Comparison of ENCODE assay signal across 9 cellular contexts in the genomic region with DNA sequence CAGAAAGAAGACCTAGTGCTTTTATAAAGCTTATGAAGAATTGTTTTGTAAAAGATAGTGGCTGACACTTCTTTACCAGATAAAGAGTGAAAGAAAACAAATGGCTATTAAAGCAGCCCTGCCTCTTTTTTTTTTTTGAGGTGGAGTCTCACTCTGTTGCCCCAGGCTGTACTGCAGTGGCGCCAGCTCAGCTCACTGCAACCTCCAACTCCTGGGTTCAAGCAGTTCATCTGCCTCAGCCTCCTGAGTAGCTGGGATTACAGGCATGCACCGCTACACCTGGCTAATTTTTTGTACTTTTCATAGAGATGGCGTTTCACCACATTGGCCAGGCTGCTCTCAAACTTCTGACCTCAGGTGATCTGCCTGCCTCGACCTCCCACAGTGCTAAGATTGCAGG. TPM values are rescaled to one million over a fixed set of nuclear protein-coding genes. Genes with fewer than 3 reads are reported as not detected.
DNase-seq lines count a peak whose midpoint lies in the region; ATAC-seq and TF ChIP-seq lines count a peak whose summit lies in the region.
"Had no signal": no experiment of that assay in that cellular context is flagged by ENCODE, and none has a peak within 500 bp of the region (broad histone marks: within the 10 kb centered on the region; RNA-seq: fewer than 3 reads in every experiment).

No MANE protein-coding gene starts in this region.

- peaks cover 89% of the 10 kb centered on the region for H3K36me3 Mint-ChIP-seq in GM23338 (ENCODE audit: low read depth)

- peaks cover 98% of the 10 kb centered on the region for H3K36me3 ChIP-seq in OCI-LY7 (ENCODE audit: insufficient read depth, low read length)
- no peaks in the 10 kb centered on the region for H3K36me3 ChIP-seq in colonic mucosa
- H3K36me3 ChIP-seq in GM23338 (ENCODE audit: insufficient read depth), result peaks cover 57% of the 10 kb centered on the region

- H3K4me3 ChIP-seq in OCI-LY7 (ENCODE audit: low read depth, low read length, poor library complexity, severe bottlenecking) (no peak overlapping the region), colonic mucosa (no peak overlapping the region), GM23338 (no peak overlapping the region)

- no peak overlapping the region for H3K4me3 Mint-ChIP-seq in GM23338

- H3K27me3 ChIP-seq in colonic mucosa (no peaks in the 10 kb centered on the region), GM23338 (ENCODE audit: insufficient read depth) (no peaks in the 10 kb centered on the region)

- POLR2A ChIA-PET in OCI-LY7 (lab: Charles Lee), result interaction anchor here (0.5 to 7.5 kb wide), 9 partner anchors 11 to 963 kb away, joined by 3 to 143 read pairs (median 3); partner anchors contain the start of genes AAMP, ARPC2 and PNKD

- BruUV-seq in OCI-LY7 (replicated peaks; lab: Mats Ljungman, UMichigan), result no TSS peak

- H3K27me3 Mint-ChIP-seq in GM23338 (ENCODE audit: insufficient read depth, low read depth, poor library complexity), result no peaks in the 10 kb centered on the region
- H3K27me3 Mint-ChIP-seq: progenitor cell of endocrine pancreas had no signal

- H3K27ac ChIP-seq in OCI-LY7 (ENCODE audit: low read depth, low read length, poor library complexity, severe bottlenecking) (peak overlapping the region; percentile 83), colonic mucosa (peak overlapping the region; percentile 67), GM23338 (ENCODE audit: low read depth) (no peak overlapping the region)

- H3K27ac Mint-ChIP-seq in GM23338, result no peak overlapping the region

- TF ChIP-seq CTCF in OCI-LY7 (conservative IDR thresholded peaks at IDR 0.05; ENCODE audit: low read length) (no peak), colonic mucosa (IDR thresholded peaks at IDR 0.05) (no peak), GM23338 (conservative IDR thresholded peaks at IDR 0.05; ENCODE audit: low read depth in 2 of 2) (no peak)

- intact Hi-C loops in OCI-LY7 (cut with micrococcal nuclease; ENCODE audit: unreplicated experiment), result loop anchor here (1.0 kb wide), 1 partner anchor 10 kb away; no protein-coding TSS in a partner anchor
- intact Hi-C loops in colonic mucosa (cut with DNase I), result no loop called here

- H3K9ac ChIP-seq in colonic mucosa (ENCODE audit: low read depth in 2 of 2, low read length in 2 of 2), result no peak overlapping the region

- no peaks in the 10 kb centered on the region for H3K4me1 Mint-ChIP-seq in GM23338

- CTCF ChIA-PET in OCI-LY7 (lab: Charles Lee; ENCODE audit: unreplicated experiment), result interaction anchor here (0.9 to 1.2 kb wide), 3 partner anchors 8 to 28 kb away, joined by 3 to 5 read pairs (median 4); no protein-coding TSS in a partner anchor

- ATAC-seq in GM23338, result no peak

- no peaks in the 10 kb centered on the region for H3K9me3 Mint-ChIP-seq in GM23338

- H3K4me1 ChIP-seq in OCI-LY7 (ENCODE audit: insufficient read depth, low read length, poor library complexity, severe bottlenecking) (peaks cover 45% of the 10 kb centered on the region), colonic mucosa (peaks cover 7% of the 10 kb centered on the region), GM23338 (ENCODE audit: insufficient read depth) (no peaks in the 10 kb centered on the region)

- peak overlapping the region; percentile 61 for H3K4me2 ChIP-seq in OCI-LY7 (ENCODE audit: low read length)
- no peak overlapping the region for H3K4me2 ChIP-seq in GM23338

- H3K9me2 ChIP-seq in OCI-LY7 (ENCODE audit: insufficient read depth, low read length) (no peaks in the 10 kb centered on the region), GM23338 (ENCODE audit: insufficient read depth) (no peaks in the 10 kb centered on the region)

- peaks cover 14% of the 10 kb centered on the region for H4K20me1 ChIP-seq in OCI-LY7 (ENCODE audit: insufficient read depth, low read length)
- H4K20me1 ChIP-seq in GM23338 (replicated peaks; ENCODE audit: insufficient read depth), result peaks cover 31% of the 10 kb centered on the region

- DNase-seq in Daoy (ENCODE audit: low read depth) (peak; percentile 83), OCI-LY7 (ENCODE audit: low spot score) (no peak), colonic mucosa (peak; percentile 43), renal cortical epithelial cell (ENCODE audit: low read depth) (peak; percentile 72), GM23338 (ENCODE audit: low spot score) (no peak), middle frontal gyrus (ENCODE audit: extremely low spot score, low spot score) (no peak), NCI-H1436 (lab: John Stamatoyannopoulos, UW) (no peak)
- no peak for DNase-seq in central memory CD4-positive, alpha-beta T cell

- H3F3A ChIP-seq in GM23338 (replicated peaks; ENCODE audit: low read depth), result no peaks in the 10 kb centered on the region

- H3K9me3 ChIP-seq in OCI-LY7 (ENCODE audit: low read length) (no peaks in the 10 kb centered on the region), colonic mucosa (no peaks in the 10 kb centered on the region)

- H2AFZ ChIP-seq in OCI-LY7 (ENCODE audit: low read length), result no peak overlapping the region
- H2AFZ ChIP-seq in GM23338, result no peak overlapping the region

- H3K79me2 ChIP-seq in OCI-LY7 (ENCODE audit: insufficient read depth, low read depth, low read length) (peaks cover 53% of the 10 kb centered on the region), GM23338 (replicated peaks; ENCODE audit: insufficient read depth) (peaks cover 46% of the 10 kb centered on the region)

TF ChIP-seq in GM23338, 12 proteins besides CTCF, POLR2A, EP300 and RAD21 (continues in another document):
- TF ChIP-seq STAT1 (IDR thresholded peaks at IDR 0.05; ENCODE audit: unreplicated experiment), result no peak

RNA-seq across cellular contexts. Expression of gene ARPC2, which starts 12.9 kb away (rescaled TPM):
- 293 and 345 TPM in 2 replicates for total RNA-seq in Daoy (2014; rRNA removed; shearing (Covaris generic))
- total RNA-seq in OCI-LY7 (2014; rRNA removed; shearing (Covaris generic)), result 257 and 264 TPM in 2 replicates
- total RNA-seq in OCI-LY7 (2022) (512 and 545 TPM in 2 replicates), colonic mucosa (100 to 1,000 TPM; 282 to 346 TPM), renal cortical epithelial cell (374 and 520 TPM in 2 replicates)
- total RNA-seq in GM23338 (2014; rRNA removed; shearing (Covaris generic)), result 195 and 217 TPM in 2 replicates
- polyA plus RNA-seq in GM23338 (2016; fragmentation: Nextera tagmentation; extraction: Ambion mirVana), result 242 and 271 TPM in 2 replicates

RNA-seq across cellular contexts. Expression of gene GPBAR1, which starts 31.0 kb away (rescaled TPM):
- not detected in 2 replicates for total RNA-seq in Daoy (2014; rRNA removed; shearing (Covaris generic))
- 0.22 TPM in 1 of 2 replicates, not detected in the other for total RNA-seq in OCI-LY7 (2014; rRNA removed; shearing (Covaris generic))
- total RNA-seq in OCI-LY7 (2022) (0.40 and 0.44 TPM in 2 replicates), colonic mucosa (1 to 10 TPM; 1.1 to 1.3 TPM), renal cortical epithelial cell (0.65 TPM in 1 of 2 replicates, not detected in the other)
- total RNA-seq in GM23338 (2014; rRNA removed; shearing (Covaris generic)), result 1.6 TPM in 1 of 2 replicates, not detected in the other
- polyA plus RNA-seq in GM23338 (2016; fragmentation: Nextera tagmentation; extraction: Ambion mirVana), result 0.37 and 0.44 TPM in 2 replicates

RNA-seq across cellular contexts. Expression of gene AAMP, which starts 40.1 kb away (rescaled TPM):
- total RNA-seq in Daoy (2014; rRNA removed; shearing (Covaris generic)), result 237 and 278 TPM in 2 replicates
- total RNA-seq in OCI-LY7 (2014; rRNA removed; shearing (Covaris generic)), result 97.0 and 136 TPM in 2 replicates
- total RNA-seq in OCI-LY7 (2022), result 59.7 and 68.7 TPM in 2 replicates
- 100 to 1,000 TPM in 1 of 2 donors, 10 to 100 TPM in 1; 96.1 to 137 TPM for total RNA-seq in colonic mucosa
- 144 and 167 TPM in 2 replicates for total RNA-seq in renal cortical epithelial cell
- 157 and 203 TPM in 2 replicates for total RNA-seq in GM23338 (2014; rRNA removed; shearing (Covaris generic))
- polyA plus RNA-seq in GM23338 (2016; fragmentation: Nextera tagmentation; extraction: Ambion mirVana), result 77.8 and 90.8 TPM in 2 replicates

RNA-seq across cellular contexts. Expression of gene PNKD, which starts 40.5 kb away (rescaled TPM):
- 25.0 and 36.4 TPM in 2 replicates for total RNA-seq in Daoy (2014; rRNA removed; shearing (Covaris generic))
- total RNA-seq in OCI-LY7 (2014; rRNA removed; shearing (Covaris generic)), result 65.9 and 66.3 TPM in 2 replicates
- 62.2 and 74.5 TPM in 2 replicates for total RNA-seq in OCI-LY7 (2022)
- 100 to 1,000 TPM; 109 to 136 TPM for total RNA-seq in colonic mucosa
- total RNA-seq in renal cortical epithelial cell, result 37.2 and 74.1 TPM in 2 replicates
- 28.2 and 36.0 TPM in 2 replicates for total RNA-seq in GM23338 (2014; rRNA removed; shearing (Covaris generic))
- 77.7 and 83.3 TPM in 2 replicates for polyA plus RNA-seq in GM23338 (2016; fragmentation: Nextera tagmentation; extraction: Ambion mirVana)

Comparison
In these comparisons a context has a peak if more than half of its experiments do, and no peak if none do; other contexts are left out.
1. DNase-seq: peak in Daoy (single experiment), colonic mucosa (single experiment) and renal cortical epithelial cell (single experiment); none in OCI-LY7 (single experiment), central memory CD4-positive, alpha-beta T cell (single experiment), GM23338 (single experiment), middle frontal gyrus (single experiment) and NCI-H1436 (single experiment).